ENCODE assay signal across 8 cellular contexts in genomic region chr9:129270205-129270604, GRCh38.
DNase-seq lines count a peak whose midpoint lies in the region; ATAC-seq and TF ChIP-seq lines count a peak whose summit lies in the region.

No MANE protein-coding gene starts in this region.

- H3K36me3 ChIP-seq in stomach = no peaks in the 10 kb centered on the region

- H3K9me3 ChIP-seq in stomach = no peaks in the 10 kb centered on the region

- TF ChIP-seq POLR2A in stomach (IDR thresholded peaks at IDR 0.05) = no peak

- peak; percentile 71 for ATAC-seq in HG03135 (IDR thresholded peaks at IDR 0.05; ENCODE audit: unreplicated experiment)

- H3K27me3 Mint-ChIP-seq in activated T-helper 2 cell treated with anti-CD3 and anti-CD28 coated beads, Interferon-gamma antibody, Interleukin-2, Interleukin-4, amounts not matched to agents 10 μg/mL and 5 μg/mL and 100 μg/mL, durations not matched to agents 14 hours and 24 hours and 36 hours (ENCODE audit: low read depth) = peaks cover 13% of the 10 kb centered on the region

- no peak for TF ChIP-seq EP300 in stomach (IDR thresholded peaks at IDR 0.05)

- intact Hi-C loops in activated T-helper 2 cell treated with anti-CD3 and anti-CD28 coated beads, Interferon-gamma antibody, Interleukin-2, Interleukin-4, amounts not matched to agents 10 μg/mL and 5 μg/mL and 100 μg/mL, durations not matched to agents 14 hours and 24 hours and 36 hours (cut with micrococcal nuclease) = loop anchor here (2.0 to 5.0 kb wide), 2 partner anchors 51 to 93 kb away; partner anchors contain the start of gene IER5L
- intact Hi-C loops in stomach (cut with DNase I; ENCODE audit: low total_unique reads) = no loop called here

- H3K27ac Mint-ChIP-seq in activated T-helper 2 cell treated with anti-CD3 and anti-CD28 coated beads, Interferon-gamma antibody, Interleukin-2, Interleukin-4, amounts not matched to agents 10 μg/mL and 5 μg/mL and 100 μg/mL, durations not matched to agents 14 hours and 24 hours and 36 hours = peak overlapping the region; percentile 73

- DNase-seq in activated T-cell treated with anti-CD3 and anti-CD28 coated beads for 1 hour (ENCODE audit: low read depth) (peak; percentile 19), activated T-cell treated with anti-CD3 and anti-CD28 coated beads for 4 hours (no peak), stomach (peak; percentile 27), islet precursor cell (no peak), NCI-H1436 (lab: John Stamatoyannopoulos, UW) (no peak)
- DNase-seq in activated T-helper 2 cell treated with anti-CD3 and anti-CD28 coated beads, Interferon-gamma antibody, Interleukin-2, Interleukin-4, amounts not matched to agents 10 μg/mL and 5 μg/mL and 100 μg/mL, durations not matched to agents 14 hours and 24 hours and 36 hours (ENCODE audit: low spot score) = peak; percentile 53
- no peak for DNase-seq in activated CD4-positive, CD25-positive, alpha-beta regulatory T cell (lab: John Stamatoyannopoulos, UW)

- peak overlapping the region; percentile 19 for H3K4me3 Mint-ChIP-seq in activated T-helper 2 cell treated with anti-CD3 and anti-CD28 coated beads, Interferon-gamma antibody, Interleukin-2, Interleukin-4, amounts not matched to agents 10 μg/mL and 5 μg/mL and 100 μg/mL, durations not matched to agents 14 hours and 24 hours and 36 hours (ENCODE audit: low read depth)

- no peaks in the 10 kb centered on the region for H3K27me3 ChIP-seq in stomach

- H3K27ac ChIP-seq in stomach = peak overlapping the region in 1 of 5 donors; percentile 26

- no peak for TF ChIP-seq CTCF in stomach (IDR thresholded peaks at IDR 0.05)

- 75 to 90% (median 81%) methylated on average over 10 of the region's 10 CpGs for WGBS in stomach, 5 donors

- H3K9me3 Mint-ChIP-seq in activated T-helper 2 cell treated with anti-CD3 and anti-CD28 coated beads, Interferon-gamma antibody, Interleukin-2, Interleukin-4, amounts not matched to agents 10 μg/mL and 5 μg/mL and 100 μg/mL, durations not matched to agents 14 hours and 24 hours and 36 hours = no peaks in the 10 kb centered on the region

- no peaks in the 10 kb centered on the region for H3K4me1 ChIP-seq in stomach

- H3K36me3 Mint-ChIP-seq in activated T-helper 2 cell treated with anti-CD3 and anti-CD28 coated beads, Interferon-gamma antibody, Interleukin-2, Interleukin-4, amounts not matched to agents 10 μg/mL and 5 μg/mL and 100 μg/mL, durations not matched to agents 14 hours and 24 hours and 36 hours (ENCODE audit: low read depth) = no peaks in the 10 kb centered on the region

- H3K4me1 Mint-ChIP-seq in activated T-helper 2 cell treated with anti-CD3 and anti-CD28 coated beads, Interferon-gamma antibody, Interleukin-2, Interleukin-4, amounts not matched to agents 10 μg/mL and 5 μg/mL and 100 μg/mL, durations not matched to agents 14 hours and 24 hours and 36 hours (ENCODE audit: low read depth) = peaks cover 24% of the 10 kb centered on the region

- H3K4me3 ChIP-seq in stomach = no peak overlapping the region

Comparison
In these comparisons a context has a peak if more than half of its experiments do, and no peak if none do; other contexts are left out.
1. DNase-seq: peak in activated T-cell treated with anti-CD3 and anti-CD28 coated beads for 1 hour (single experiment), activated T-helper 2 cell treated with anti-CD3 and anti-CD28 coated beads, Interferon-gamma antibody, Interleukin-2, Interleukin-4, amounts not matched to agents 10 μg/mL and 5 μg/mL and 100 μg/mL, durations not matched to agents 14 hours and 24 hours and 36 hours (single experiment) and stomach (single experiment); none in activated T-cell treated with anti-CD3 and anti-CD28 coated beads for 4 hours (single experiment), islet precursor cell (single experiment), NCI-H1436 (single experiment) and activated CD4-positive, CD25-positive, alpha-beta regulatory T cell (0 of 4).